In the genomic region with DNA sequence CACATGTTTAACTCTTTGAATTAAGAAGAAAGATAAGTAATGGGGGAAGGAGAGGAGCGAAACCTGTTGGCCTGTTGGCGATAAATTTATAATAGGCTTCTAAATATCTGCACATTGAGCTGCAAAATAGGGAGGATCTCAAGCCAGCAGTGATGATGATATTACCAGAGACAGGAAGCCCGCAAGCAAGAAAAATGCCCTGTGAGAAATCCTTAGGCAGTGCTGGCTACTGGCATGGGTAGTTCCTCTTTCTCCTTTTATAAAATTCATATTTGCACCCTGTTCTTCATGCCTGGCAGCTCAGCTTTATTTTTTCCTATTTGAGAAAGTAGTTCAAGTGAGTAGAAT, we compare ENCODE assay signal across 8 cellular contexts. TPM values are rescaled to one million over a fixed set of nuclear protein-coding genes. Genes with fewer than 3 reads are reported as not detected.
DNase-seq lines count a peak whose midpoint lies in the region; FAIRE-seq and TF ChIP-seq lines count a peak whose summit lies in the region.

No MANE protein-coding gene starts in this region.

- peak; percentile 53 for FAIRE-seq in GM18507 (lab: Jason Lieb, UNC)

- no peaks in the 10 kb centered on the region for H3K9me3 Mint-ChIP-seq in endothelial cell (ENCODE audit: unreplicated experiment)

- peak overlapping the region; percentile 92 for H3K4me3 Mint-ChIP-seq in endothelial cell (ENCODE audit: unreplicated experiment)

- DNase-seq in A172 (ENCODE audit: low spot score) (peak; percentile 40), GM18507 (ENCODE audit: extremely low spot score, insufficient read length, low read depth) (no peak), SK-N-SH (peak; percentile 23), endothelial cell (ENCODE audit: low spot score) (no peak), NCI-H187 treated with DMSO at 0.1 percent for 48 hours (lab: John Stamatoyannopoulos, UW) (no peak), HEK293T (ENCODE audit: extremely low spot score) (no peak)
- no peak for DNase-seq in activated effector memory CD4-positive, alpha-beta T cell treated with Interleukin-2 at 50 U/mL for 16 hours

- POLR2A ChIA-PET in SK-N-SH (lab: Yijun Ruan, JAX) (no interaction called here), HEK293T (lab: Yijun Ruan, JAX) (interaction anchor here (0.8 kb wide), 1 partner anchor 23 kb away, joined by 3 read pairs; no protein-coding TSS in a partner anchor)

- H3K9me2 ChIP-seq in SK-N-SH: no peaks in the 10 kb centered on the region

- no peaks in the 10 kb centered on the region for H3K9me3 ChIP-seq in SK-N-SH
- no peaks in the 10 kb centered on the region for H3K9me3 ChIP-seq in neuron (ENCODE audit: low read length)

- peaks cover 10% of the 10 kb centered on the region for H3F3A ChIP-seq in SK-N-SH (replicated peaks; ENCODE audit: insufficient read depth)

- peak overlapping the region; percentile 77 to 88 for H3K27ac ChIP-seq in SK-N-SH (ENCODE audit: low read depth in 2 of 2, low read length in 1 of 2)

- H3K4me3 ChIP-seq in SK-N-SH (ENCODE audit: low read depth in 2 of 2, low read length in 1 of 2) (peak overlapping the region; percentile 73 to 86), neuron (ENCODE audit: low read length) (peak overlapping the region; percentile 82)

- peaks cover 37% of the 10 kb centered on the region for H3K4me1 Mint-ChIP-seq in endothelial cell (ENCODE audit: unreplicated experiment)

- no peak for TF ChIP-seq CTCF in SK-N-SH (IDR thresholded peaks at IDR 0.05)
- no peak for TF ChIP-seq CTCF in endothelial cell (IDR thresholded peaks at IDR 0.05; ENCODE audit: unreplicated experiment)

- peaks cover 12 to 21% of the 10 kb centered on the region in 2 experiments; a peak in 3 of 4 replicates for H3K4me1 ChIP-seq in SK-N-SH (ENCODE audit: control insufficient read depth in 1 of 2, insufficient read depth in 2 of 2, low read depth in 1 of 2, low read length in 1 of 2)
- peaks cover 22% of the 10 kb centered on the region for H3K4me1 ChIP-seq in neuron (ENCODE audit: insufficient read depth, low read length)

- peaks cover 25% of the 10 kb centered on the region for H4K20me1 ChIP-seq in SK-N-SH (ENCODE audit: insufficient read depth)

- peak overlapping the region; percentile 77 for H3K4me2 ChIP-seq in SK-N-SH

- H3K36me3 Mint-ChIP-seq in endothelial cell (ENCODE audit: low read depth, unreplicated experiment): peaks cover 5% of the 10 kb centered on the region

- peak overlapping the region; percentile 84 for H3K27ac Mint-ChIP-seq in endothelial cell (ENCODE audit: unreplicated experiment)

- no peak for TF ChIP-seq RAD21 in SK-N-SH (IDR thresholded peaks at IDR 0.05; ENCODE audit: low read length)

- CTCF ChIA-PET in SK-N-SH (lab: Yijun Ruan, JAX) (interaction anchor here (1.0 to 1.7 kb wide), 3 partner anchors 187 to 226 kb away, joined by 3 to 4 read pairs (median 3); no protein-coding TSS in a partner anchor), HEK293T (lab: Yijun Ruan, JAX) (interaction anchor here (1.3 kb wide), 1 partner anchor 187 kb away, joined by 5 read pairs; no protein-coding TSS in a partner anchor)

- H3K27me3 ChIP-seq in SK-N-SH (ENCODE audit: insufficient read depth) (no peaks in the 10 kb centered on the region), neuron (ENCODE audit: insufficient read depth, low read length) (no peaks in the 10 kb centered on the region)

- no peak for TF ChIP-seq EP300 in SK-N-SH (IDR thresholded peaks at IDR 0.05; ENCODE audit: borderline replicate concordance in 1 of 2, low read depth in 1 of 2, low read length in 1 of 2)

- H3K79me2 ChIP-seq in SK-N-SH (ENCODE audit: insufficient read depth): peaks cover 40% of the 10 kb centered on the region

- H3K36me3 ChIP-seq in SK-N-SH (replicated peaks in 1 of 2; ENCODE audit: control insufficient read depth in 1 of 2, insufficient read depth in 2 of 2, low read length in 1 of 2) (no peaks in the 10 kb centered on the region), neuron (ENCODE audit: insufficient read depth, low read length) (no peaks in the 10 kb centered on the region)

- WGBS in SK-N-SH (ENCODE audit: low lambda C conversion rate): 5% methylated on average over 3 of the region's 3 CpGs

- peak overlapping the region; percentile 81 for H3K9ac ChIP-seq in SK-N-SH

- H2AFZ ChIP-seq in SK-N-SH (ENCODE audit: low read depth) (peak overlapping the region; percentile 96), neuron (ENCODE audit: low read depth, low read length) (peak overlapping the region; percentile 100)

- H3K27me3 Mint-ChIP-seq in endothelial cell (ENCODE audit: unreplicated experiment): peaks cover 8% of the 10 kb centered on the region

TF ChIP-seq in SK-N-SH, 30 proteins besides CTCF, POLR2A, EP300 and RAD21:
- no peak for TF ChIP-seq TEAD4 (IDR thresholded peaks at IDR 0.05; ENCODE audit: borderline replicate concordance, insufficient read depth)
- TF ChIP-seq FOSL2 (IDR thresholded peaks at IDR 0.05; ENCODE audit: borderline replicate concordance, low read depth): no peak

TF ChIP-seq in HEK293T, 16 proteins besides CTCF, POLR2A, EP300 and RAD21:
- TF ChIP-seq SUZ12 (IDR thresholded peaks at IDR 0.05) (no peak), CTBP1 (IDR thresholded peaks at IDR 0.05; ENCODE audit: borderline replicate concordance) (no peak), FOXK2 (IDR thresholded peaks at IDR 0.05) (no peak), LEF1 (IDR thresholded peaks at IDR 0.05; ENCODE audit: borderline replicate concordance) (no peak)

RNA-seq across cellular contexts. Expression of gene USP12, which starts 0.9 kb away (rescaled TPM):
- total RNA-seq in A172 (2014; rRNA removed; shearing (Covaris generic)): 18.3 and 20.0 TPM in 2 replicates
- 5.0 and 6.3 TPM in 2 replicates for polyA plus RNA-seq in SK-N-SH (2012; rRNA removed)
- 9.3 and 12.2 TPM in 2 replicates for polyA plus RNA-seq in SK-N-SH (2012; cell fraction: cytosol; rRNA removed)
- polyA plus RNA-seq in SK-N-SH (2012; cell fraction: nucleus; rRNA removed): 2.5 and 5.2 TPM in 2 replicates
- total RNA-seq in endothelial cell (ENCODE audit: unreplicated experiment): 29.7 TPM

Comparison
In these comparisons a context has a peak if more than half of its experiments do, and no peak if none do; other contexts are left out.
1. DNase-seq: peak in A172 (single experiment) and SK-N-SH (single experiment); none in GM18507 (single experiment), endothelial cell (single experiment), activated effector memory CD4-positive, alpha-beta T cell treated with Interleukin-2 at 50 U/mL for 16 hours (single experiment), NCI-H187 treated with DMSO at 0.1 percent for 48 hours (single experiment) and HEK293T (single experiment).